ENCODE assay signal across 1 cellular context in the genomic region with DNA sequence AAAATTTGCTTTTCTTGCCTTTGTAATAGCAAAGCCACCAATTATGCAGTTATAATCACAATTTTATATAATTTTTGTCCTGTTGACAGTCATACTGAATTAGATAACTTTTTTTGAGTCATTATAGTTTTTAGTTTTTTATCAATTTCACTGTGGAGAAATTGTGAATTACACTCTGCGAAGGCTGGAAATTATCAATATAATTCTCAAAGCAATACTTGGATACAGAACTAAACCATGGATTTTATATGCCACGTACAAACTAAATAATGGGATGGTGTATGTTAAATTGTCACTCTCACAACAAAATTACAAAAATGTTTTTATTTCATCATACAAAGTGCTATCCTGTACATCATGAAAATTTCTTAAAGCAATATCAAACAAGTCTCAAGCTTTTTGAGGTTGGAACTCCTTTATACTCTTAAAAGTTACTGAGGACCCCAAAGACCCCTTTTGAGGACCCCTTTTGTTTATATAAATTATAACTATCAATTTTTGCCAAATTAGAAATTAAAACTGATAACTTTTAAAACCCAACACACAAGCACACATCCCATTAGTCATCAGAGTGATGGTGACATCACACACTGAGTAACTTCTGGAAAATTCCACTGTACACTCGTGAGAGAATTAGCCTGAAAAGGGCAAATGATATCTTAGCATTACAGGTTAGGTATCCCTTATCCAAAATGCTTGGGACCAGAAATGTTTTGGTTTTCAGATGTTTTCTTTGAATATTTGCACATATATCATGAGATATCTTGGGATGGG.
TF ChIP-seq lines count a peak whose summit lies in the region.

No MANE protein-coding gene starts in this region.

TF ChIP-seq in WTC11, 78 proteins besides CTCF, POLR2A, EP300 and RAD21:
- TF ChIP-seq, protein P1, sequence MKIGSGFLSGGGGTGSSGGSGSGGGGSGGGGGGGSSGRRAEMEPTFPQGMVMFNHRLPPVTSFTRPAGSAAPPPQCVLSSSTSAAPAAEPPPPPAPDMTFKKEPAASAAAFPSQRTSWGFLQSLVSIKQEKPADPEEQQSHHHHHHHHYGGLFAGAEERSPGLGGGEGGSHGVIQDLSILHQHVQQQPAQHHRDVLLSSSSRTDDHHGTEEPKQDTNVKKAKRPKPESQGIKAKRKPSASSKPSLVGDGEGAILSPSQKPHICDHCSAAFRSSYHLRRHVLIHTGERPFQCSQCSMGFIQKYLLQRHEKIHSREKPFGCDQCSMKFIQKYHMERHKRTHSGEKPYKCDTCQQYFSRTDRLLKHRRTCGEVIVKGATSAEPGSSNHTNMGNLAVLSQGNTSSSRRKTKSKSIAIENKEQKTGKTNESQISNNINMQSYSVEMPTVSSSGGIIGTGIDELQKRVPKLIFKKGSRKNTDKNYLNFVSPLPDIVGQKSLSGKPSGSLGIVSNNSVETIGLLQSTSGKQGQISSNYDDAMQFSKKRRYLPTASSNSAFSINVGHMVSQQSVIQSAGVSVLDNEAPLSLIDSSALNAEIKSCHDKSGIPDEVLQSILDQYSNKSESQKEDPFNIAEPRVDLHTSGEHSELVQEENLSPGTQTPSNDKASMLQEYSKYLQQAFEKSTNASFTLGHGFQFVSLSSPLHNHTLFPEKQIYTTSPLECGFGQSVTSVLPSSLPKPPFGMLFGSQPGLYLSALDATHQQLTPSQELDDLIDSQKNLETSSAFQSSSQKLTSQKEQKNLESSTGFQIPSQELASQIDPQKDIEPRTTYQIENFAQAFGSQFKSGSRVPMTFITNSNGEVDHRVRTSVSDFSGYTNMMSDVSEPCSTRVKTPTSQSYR (CRISPR knock-in tag; IDR thresholded peaks at IDR 0.05) = no peak
- TF ChIP-seq ZNF423 (CRISPR knock-in tag; IDR thresholded peaks at IDR 0.05) = no peak
- TF ChIP-seq, protein P2, sequence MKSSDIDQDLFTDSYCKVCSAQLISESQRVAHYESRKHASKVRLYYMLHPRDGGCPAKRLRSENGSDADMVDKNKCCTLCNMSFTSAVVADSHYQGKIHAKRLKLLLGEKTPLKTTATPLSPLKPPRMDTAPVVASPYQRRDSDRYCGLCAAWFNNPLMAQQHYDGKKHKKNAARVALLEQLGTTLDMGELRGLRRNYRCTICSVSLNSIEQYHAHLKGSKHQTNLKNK (CRISPR knock-in tag; IDR thresholded peaks at IDR 0.05) = no peak
- no peak for TF ChIP-seq FOXK1 (CRISPR knock-in tag; IDR thresholded peaks at IDR 0.05)
- TF ChIP-seq, protein P3, sequence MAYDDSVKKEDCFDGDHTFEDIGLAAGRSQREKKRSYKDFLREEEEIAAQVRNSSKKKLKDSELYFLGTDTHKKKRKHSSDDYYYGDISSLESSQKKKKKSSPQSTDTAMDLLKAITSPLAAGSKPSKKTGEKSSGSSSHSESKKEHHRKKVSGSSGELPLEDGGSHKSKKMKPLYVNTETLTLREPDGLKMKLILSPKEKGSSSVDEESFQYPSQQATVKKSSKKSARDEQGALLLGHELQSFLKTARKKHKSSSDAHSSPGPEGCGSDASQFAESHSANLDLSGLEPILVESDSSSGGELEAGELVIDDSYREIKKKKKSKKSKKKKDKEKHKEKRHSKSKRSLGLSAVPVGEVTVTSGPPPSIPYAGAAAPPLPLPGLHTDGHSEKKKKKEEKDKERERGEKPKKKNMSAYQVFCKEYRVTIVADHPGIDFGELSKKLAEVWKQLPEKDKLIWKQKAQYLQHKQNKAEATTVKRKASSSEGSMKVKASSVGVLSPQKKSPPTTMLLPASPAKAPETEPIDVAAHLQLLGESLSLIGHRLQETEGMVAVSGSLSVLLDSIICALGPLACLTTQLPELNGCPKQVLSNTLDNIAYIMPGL (CRISPR knock-in tag; IDR thresholded peaks at IDR 0.05) = no peak
- no peak for TF ChIP-seq KAT7 (CRISPR knock-in tag; IDR thresholded peaks at IDR 0.05; ENCODE audit: borderline replicate concordance)
- no peak for TF ChIP-seq ETV6 (CRISPR knock-in tag; IDR thresholded peaks at IDR 0.05)
- TF ChIP-seq OVOL2 (CRISPR knock-in tag; IDR thresholded peaks at IDR 0.05; ENCODE audit: borderline replicate concordance) = no peak
